Comparison of ENCODE assay signal across 8 cellular contexts in genomic region chr15:74793135-74794028, GRCh38. TPM values are rescaled to one million over a fixed set of nuclear protein-coding genes. Genes with fewer than 3 reads are reported as not detected.
DNase-seq lines count a peak whose midpoint lies in the region; ATAC-seq and TF ChIP-seq lines count a peak whose summit lies in the region.

No MANE protein-coding gene starts in this region.

- POLR2A ChIA-PET in A673 (lab: Charles Lee; ENCODE audit: low non-redundant PET) = no interaction called here

- H3K27ac ChIP-seq in A673 (ENCODE audit: low read depth, low read length, poor library complexity, severe bottlenecking) = no peak overlapping the region
- H3K27ac ChIP-seq in left lung = no peak overlapping the region
- no peak overlapping the region for H3K27ac ChIP-seq in coronary artery

- H3K9me3 ChIP-seq in A673 (ENCODE audit: low read depth, low read length, poor library complexity, severe bottlenecking) = no peaks in the 10 kb centered on the region
- H3K9me3 ChIP-seq in left lung = no peaks in the 10 kb centered on the region
- H3K9me3 ChIP-seq in BE2C = no peaks in the 10 kb centered on the region

- ATAC-seq in left lung = no peak

- CTCF ChIA-PET in A673 (lab: Charles Lee) = interaction anchor here (0.6 to 0.9 kb wide), 2 partner anchors 12 to 13 kb away, joined by 3 read pairs; partner anchors contain the start of gene CSK

- no peak for TF ChIP-seq CTCF in A673 (conservative IDR thresholded peaks at IDR 0.05; ENCODE audit: low read depth, low read length)
- TF ChIP-seq CTCF in left lung (IDR thresholded peaks at IDR 0.05) = peak; percentile 13 to 22
- TF ChIP-seq CTCF in coronary artery (IDR thresholded peaks at IDR 0.05) = no peak
- no peak for TF ChIP-seq CTCF in BE2C (IDR thresholded peaks at IDR 0.05; ENCODE audit: low read depth, low read length)

- H3K4me3 ChIP-seq in A673 (ENCODE audit: low read depth, low read length, poor library complexity, severe bottlenecking) (no peak overlapping the region), left lung (no peak overlapping the region), coronary artery (no peak overlapping the region), BE2C (ENCODE audit: low read depth, low read length) (no peak overlapping the region)

- intact Hi-C loops in A673 (cut with micrococcal nuclease; ENCODE audit: unreplicated experiment) = no loop called here
- intact Hi-C loops in left lung (cut with DNase I) = no loop called here

- H3K4me1 ChIP-seq in A673 (ENCODE audit: insufficient read depth, low read length, poor library complexity, severe bottlenecking) = peaks cover 24% of the 10 kb centered on the region
- H3K4me1 ChIP-seq in left lung = peaks cover 17 to 83% of the 10 kb centered on the region in 2 donors
- peaks cover 13% of the 10 kb centered on the region for H3K4me1 ChIP-seq in BE2C

- DNase-seq in A673 (ENCODE audit: low spot score) = peak; percentile 52
- peak; percentile 70 for DNase-seq in NCI-H69 (lab: John Stamatoyannopoulos, UW)
- DNase-seq in activated T-helper 9 cell treated with anti-CD3 and anti-CD28 coated beads, Interleukin-2, amount 50 U/mL, for 16 hours (ENCODE audit: low read depth) = peak; percentile 64
- peak in 1 of 2 donors; percentile 81 for DNase-seq in left lung
- DNase-seq in coronary artery (ENCODE audit: low spot score) = no peak
- no peak for DNase-seq in BE2C
- DNase-seq in NCI-H187 treated with DMSO at 0.1 percent for 48 hours (lab: John Stamatoyannopoulos, UW) = no peak
- DNase-seq in D341Med (ENCODE audit: low spot score) = no peak

- H3K36me3 ChIP-seq in A673 (ENCODE audit: insufficient read depth, low read length, poor library complexity, severe bottlenecking) (peaks cover 5% of the 10 kb centered on the region), left lung (peaks cover 0 to 18% of the 10 kb centered on the region in 2 donors), BE2C (peaks cover 7% of the 10 kb centered on the region)

- H3K27me3 ChIP-seq in A673 (replicated peaks; ENCODE audit: insufficient read depth, low read depth, low read length, poor library complexity) = no peaks in the 10 kb centered on the region
- H3K27me3 ChIP-seq in left lung = no peaks in the 10 kb centered on the region
- no peaks in the 10 kb centered on the region for H3K27me3 ChIP-seq in BE2C

- BruUV-seq in A673 (replicated peaks; lab: Mats Ljungman, UMichigan) = no TSS peak

RNA-seq across cellular contexts. Expression of gene CSK, which starts 11.5 kb away (rescaled TPM):
- total RNA-seq in A673 (2021) = 90.8 and 103 TPM in 2 replicates
- 100 to 1,000 TPM in 1 of 2 donors, 10 to 100 TPM in 1; 52.3 to 101 TPM for total RNA-seq in left lung
- polyA plus RNA-seq in BE2C (2012; ENCODE audit: insufficient read depth, insufficient read length, low read depth) = 311 TPM

RNA-seq across cellular contexts. Expression of gene LMAN1L, which starts 19.3 kb away (rescaled TPM):
- total RNA-seq in A673 (2021) (0.80 TPM in 1 of 2 replicates, not detected in the other), left lung (under 1 TPM in 1 of 2 donors, not detected in 1; 0.39 TPM)
- 0.73 TPM for polyA plus RNA-seq in BE2C (2012; ENCODE audit: insufficient read depth, insufficient read length, low read depth)

RNA-seq across cellular contexts. Expression of gene CPLX3, which starts 33.0 kb away (rescaled TPM):
- total RNA-seq in A673 (2021) = 0.17 and 0.28 TPM in 2 replicates
- total RNA-seq in left lung = not detected
- polyA plus RNA-seq in BE2C (2012; ENCODE audit: insufficient read depth, insufficient read length, low read depth) = not detected

RNA-seq across cellular contexts. Expression of gene CYP1A2, which starts 44.7 kb away (rescaled TPM):
- total RNA-seq in A673 (2021) (not detected in 2 replicates), left lung (under 1 TPM in 1 of 2 donors, not detected in 1; 0.15 TPM)
- not detected for polyA plus RNA-seq in BE2C (2012; ENCODE audit: insufficient read depth, insufficient read length, low read depth)

RNA-seq across cellular contexts. Expression of gene ULK3, which starts 49.6 kb away (rescaled TPM):
- 53.3 and 58.3 TPM in 2 replicates for total RNA-seq in A673 (2021)
- 10 to 100 TPM; 37.4 to 45.1 TPM for total RNA-seq in left lung
- polyA plus RNA-seq in BE2C (2012; ENCODE audit: insufficient read depth, insufficient read length, low read depth) = 152 TPM

Comparison
In these comparisons a context has a peak if more than half of its experiments do, and no peak if none do; other contexts are left out.
1. DNase-seq: peak in A673 (single experiment), NCI-H69 (single experiment) and activated T-helper 9 cell treated with anti-CD3 and anti-CD28 coated beads, Interleukin-2, amount 50 U/mL, for 16 hours (single experiment); none in coronary artery (single experiment), BE2C (single experiment), NCI-H187 treated with DMSO at 0.1 percent for 48 hours (single experiment) and D341Med (single experiment).
2. CTCF ChIP-seq: peak in left lung (2 of 2); none in A673 (single experiment), coronary artery (single experiment) and BE2C (single experiment).